Comparison of ENCODE assay signal across 20 cellular contexts in genomic region chr1:197034631-197035339, GRCh38. TPM values are rescaled to one million over a fixed set of nuclear protein-coding genes. Genes with fewer than 3 reads are reported as not detected.
DNase-seq lines count a peak whose midpoint lies in the region; ATAC-seq and TF ChIP-seq lines count a peak whose summit lies in the region.
"Not testable (repeated sequence)": the region's sequence is repeated elsewhere in the genome, so short reads cannot be mapped to it uniquely, and the experiment has no call there.
"Had no signal": no experiment of that assay in that cellular context is flagged by ENCODE, and none has a peak within 500 bp of the region (broad histone marks: within the 10 kb centered on the region; RNA-seq: fewer than 3 reads in every experiment).

No MANE protein-coding gene starts in this region.

- TF ChIP-seq CTCF in Calu3 (IDR thresholded peaks at IDR 0.05; ENCODE audit: unreplicated experiment); HCT116 (IDR thresholded peaks at IDR 0.05 in 2 of 3, conservative IDR thresholded peaks at IDR 0.05 in 1 of 3; ENCODE audit: borderline replicate concordance in 1 of 3, insufficient read depth in 1 of 3, low read depth in 2 of 3, low read length in 2 of 3); cardiac fibroblast (IDR thresholded peaks at IDR 0.05; ENCODE audit: low read depth, low read length); smooth muscle cell (IDR thresholded peaks at IDR 0.05; ENCODE audit: borderline replicate concordance, insufficient read depth, poor library complexity, severe bottlenecking): not testable (repeated sequence)

- peak overlapping the region; percentile 59 for H3K4me2 ChIP-seq in HCT116 (ENCODE audit: low read length)
- H3K4me2 ChIP-seq in smooth muscle cell = not testable (repeated sequence)

- H3K27ac Mint-ChIP-seq in Calu3 (ENCODE audit: unreplicated experiment) = peak overlapping the region; percentile 21

- H3K4me1 ChIP-seq in HCT116 (ENCODE audit: control insufficient read depth in 1 of 2, insufficient read depth in 2 of 2, low read length in 2 of 2) (peaks cover 0 to 16% of the 10 kb centered on the region in 2 experiments; a peak in 2 of 4 replicates), adipocyte (ENCODE audit: control insufficient read depth, insufficient read depth, low read length) (peaks cover 13% of the 10 kb centered on the region)
- not testable (repeated sequence) for H3K4me1 ChIP-seq in smooth muscle cell (ENCODE audit: low read depth)

- H3K9me2 ChIP-seq in HCT116 (ENCODE audit: insufficient read depth) = not testable (repeated sequence)

- not testable (repeated sequence) for H3K36me3 ChIP-seq in HCT116 (ENCODE audit: control insufficient read depth in 1 of 2, insufficient read depth in 2 of 2, low read length in 2 of 2); adipocyte (ENCODE audit: control insufficient read depth, insufficient read depth, low read length, severe bottlenecking); smooth muscle cell (ENCODE audit: low read depth)

- H3K9ac ChIP-seq in HCT116 (ENCODE audit: low read length); adipocyte (ENCODE audit: low read length); smooth muscle cell (ENCODE audit: low read depth): not testable (repeated sequence)

- not testable (repeated sequence) for BruUV-seq in Calu3 (replicated peaks; lab: Mats Ljungman, UMichigan); HCT116 (replicated peaks; lab: Mats Ljungman, UMichigan)

- not testable (repeated sequence) for H3K4me3 Mint-ChIP-seq in Calu3 (ENCODE audit: low read depth, unreplicated experiment)

- not testable (repeated sequence) for H3K27me3 Mint-ChIP-seq in Calu3 (ENCODE audit: unreplicated experiment)

- H3K27me3 ChIP-seq in HCT116 (ENCODE audit: insufficient read depth, low read length); adipocyte (replicated peaks; ENCODE audit: control insufficient read depth, insufficient read depth, low read length); smooth muscle cell (ENCODE audit: low read depth): not testable (repeated sequence)

- H2AFZ ChIP-seq in HCT116 (ENCODE audit: low read depth, low read length, poor library complexity, severe bottlenecking) (peak overlapping the region; percentile 98), smooth muscle cell (ENCODE audit: low read depth) (peak overlapping the region; percentile 24)

- WGBS in smooth muscle cell (ENCODE audit: low lambda C conversion rate) = 52% methylated on average over 5 of the region's 6 CpGs

- peak; percentile 41 for DNase-seq in Calu3
- DNase-seq in HCT116 (ENCODE audit: low read depth, low spot score) = peak; percentile 38
- DNase-seq in NCI-H226 = peak; percentile 65
- peak; percentile 56 for DNase-seq in adipocyte (ENCODE audit: low read depth)
- DNase-seq in cardiac fibroblast (ENCODE audit: low read depth in 2 of 2) = peak; percentile 61 to 91
- peak; percentile 74 for DNase-seq in fibroblast of peridontal ligament (ENCODE audit: extremely low read depth)
- peak; percentile 48 for DNase-seq in kidney tubule cell (ENCODE audit: low spot score)
- not testable (repeated sequence) for DNase-seq in smooth muscle cell (lab: John Stamatoyannopoulos, UW; ENCODE audit: unreplicated experiment)

- not testable (repeated sequence) for H3K27ac ChIP-seq in HCT116 (ENCODE audit: low read depth, low read length); smooth muscle cell (ENCODE audit: low read depth)

- intact Hi-C loops in Calu3 (cut with micrococcal nuclease; ENCODE audit: unreplicated experiment); HCT116 (cut with micrococcal nuclease): not testable (repeated sequence)

- RAD21 ChIA-PET in HCT116 (lab: Charles Lee; ENCODE audit: low non-redundant PET in 1 of 2, low total read pairs in 2 of 2, uncharacterized antibody in 2 of 2, unreplicated experiment in 2 of 2) = not testable (repeated sequence)

- not testable (repeated sequence) for H3K9me3 Mint-ChIP-seq in Calu3 (ENCODE audit: low read depth, unreplicated experiment)

- H4K20me1 ChIP-seq in HCT116 (ENCODE audit: insufficient read depth); smooth muscle cell (ENCODE audit: low read depth): not testable (repeated sequence)

- H3K4me3 ChIP-seq in HCT116 (replicated peaks in 1 of 2; ENCODE audit: low read depth in 1 of 2, low read length in 2 of 2); cardiac fibroblast (replicated peaks in 1 of 2; ENCODE audit: low read depth in 2 of 2, low read length in 2 of 2); smooth muscle cell: not testable (repeated sequence)
- peak overlapping the region; percentile 21 for H3K4me3 ChIP-seq in adipocyte (ENCODE audit: low read length)

- not testable (repeated sequence) for TF ChIP-seq RAD21 in HCT116 (IDR thresholded peaks at IDR 0.05; ENCODE audit: low read depth)

- ATAC-seq in HCT116 = peak; percentile 72

- POLR2A ChIA-PET in HCT116 (lab: Charles Lee) = not testable (repeated sequence)

- peaks cover 16% of the 10 kb centered on the region for H3K4me1 Mint-ChIP-seq in Calu3 (ENCODE audit: low read depth, unreplicated experiment)

- not testable (repeated sequence) for H3K79me2 ChIP-seq in HCT116 (ENCODE audit: insufficient read depth, low read length); smooth muscle cell (ENCODE audit: low read depth)

- H3K9me3 ChIP-seq in HCT116 (ENCODE audit: control insufficient read depth in 1 of 2, insufficient read depth in 1 of 2, low read depth in 1 of 2, low read length in 2 of 2); adipocyte (ENCODE audit: control insufficient read depth, low read length); smooth muscle cell (replicated peaks; ENCODE audit: low read depth): not testable (repeated sequence)

- CTCF ChIA-PET in Calu3 (lab: Charles Lee) = interaction anchor here (0.6 to 1.0 kb wide), 2 partner anchors 10 to 155 kb away, joined by 3 to 4 read pairs; no protein-coding TSS in a partner anchor
- CTCF ChIA-PET in HCT116 (lab: Charles Lee) = not testable (repeated sequence)

- not testable (repeated sequence) for TF ChIP-seq POLR2A in HCT116 (IDR thresholded peaks at IDR 0.05; ENCODE audit: borderline replicate concordance, extremely low read depth, insufficient read depth, insufficient read length)

- H3K36me3 Mint-ChIP-seq in Calu3 (ENCODE audit: insufficient read depth, unreplicated experiment) = not testable (repeated sequence)

- H3F3A ChIP-seq in smooth muscle cell (ENCODE audit: low read depth) = not testable (repeated sequence)

TF ChIP-seq in HCT116, 20 proteins besides CTCF, POLR2A, EP300 and RAD21:
- peak; percentile 49; the same call in 1 of the 2 replicates for TF ChIP-seq SP1 (IDR thresholded peaks at IDR 0.05; ENCODE audit: low read depth)
- peak; percentile 69 for TF ChIP-seq FOSL1 (IDR thresholded peaks at IDR 0.05; ENCODE audit: low read depth)

RNA-seq across cellular contexts. Expression of gene F13B, which starts 32.3 kb away (rescaled TPM):
- total RNA-seq in Calu3 (2022) = not detected in 2 replicates
- total RNA-seq in HCT116 (2021; ENCODE audit: unreplicated experiment) = not detected
- polyA plus RNA-seq in HCT116 (2012) = not detected in 2 replicates
- total RNA-seq in smooth muscle cell = not detected in 2 replicates
- not detected in 2 replicates for polyA plus RNA-seq in smooth muscle cell
- total RNA-seq: ascending aorta; CD4-positive, CD25-positive, alpha-beta regulatory T cell; dorsolateral prefrontal cortex; gastrocnemius medialis; GM12878; GM23338; left cardiac atrium; lung; mucosa of descending colon; osteocyte; T-helper 1 cell treated with Interleukin-12 subunit alpha and Interleukin-12 subunit beta and Interleukin-4 antibody, amounts not matched to agents 30 ng/mL and 1 ng/mL, for 36 hours; upper lobe of left lung had no signal
- polyA plus RNA-seq: CD4-positive, CD25-positive, alpha-beta regulatory T cell; GM23338; lung had no signal

RNA-seq across cellular contexts. Expression of gene CFHR5, which starts 57.4 kb away (rescaled TPM):
- total RNA-seq in Calu3 (2022) (not detected in 2 replicates), HCT116 (2021; ENCODE audit: unreplicated experiment) (not detected), smooth muscle cell (not detected in 2 replicates)
- not detected in 2 replicates for polyA plus RNA-seq in HCT116 (2012)
- not detected in 2 replicates for polyA plus RNA-seq in smooth muscle cell
- total RNA-seq: ascending aorta; CD4-positive, CD25-positive, alpha-beta regulatory T cell; gastrocnemius medialis; GM12878; GM23338; left cardiac atrium; lung; mucosa of descending colon; osteocyte; T-helper 1 cell treated with Interleukin-12 subunit alpha and Interleukin-12 subunit beta and Interleukin-4 antibody, amounts not matched to agents 30 ng/mL and 1 ng/mL, for 36 hours; upper lobe of left lung had no signal
- polyA plus RNA-seq: CD4-positive, CD25-positive, alpha-beta regulatory T cell; GM12878; GM23338; lung had no signal
